In the genomic region with DNA sequence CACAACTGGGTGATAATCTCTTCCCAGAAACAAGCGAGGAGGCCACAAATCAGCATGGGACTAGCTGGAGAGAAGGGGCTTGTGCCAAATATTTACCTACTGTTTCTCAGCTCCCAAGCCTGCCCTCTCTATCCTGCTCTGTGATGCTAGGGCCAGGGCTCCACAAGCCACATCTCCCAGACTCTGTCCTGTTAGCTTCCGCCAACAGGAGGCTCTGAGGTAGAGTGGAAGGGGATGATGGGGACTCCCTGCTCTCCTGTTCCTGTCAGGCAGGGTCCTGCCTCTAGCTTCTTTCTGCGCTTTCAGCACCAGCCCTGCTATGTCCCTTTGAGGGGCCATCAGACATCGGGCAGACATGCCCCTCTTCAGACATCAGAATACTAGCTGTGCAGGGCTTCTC, we compare ENCODE assay signal across 23 cellular contexts.
"Had no signal": no experiment of that assay in that cellular context is flagged by ENCODE, and none has a peak within 500 bp of the region (broad histone marks: within the 10 kb centered on the region; RNA-seq: fewer than 3 reads in every experiment).

No MANE protein-coding gene starts in this region.

- ATAC-seq: Panc1, PC-3 had no signal

- H3K27ac Mint-ChIP-seq: IgD-negative memory B cell had no signal

- H3K9me2 ChIP-seq: SK-N-SH had no signal

- H3K4me2 ChIP-seq: SK-N-SH had no signal

- DNase-seq: KBM-7; NCI-H1092; NCI-H1105 treated with DMSO at 0.1 percent for 48 hours; NCI-H1417 treated with DMSO at 0.1 percent for 48 hours; NCI-H146; NCI-H1694 treated with DMSO at 0.1 percent for 48 hours; NCI-H1930; NCI-H2081; NCI-H2107; NCI-H2171; NCI-H226; NCI-H446; NCI-H510A; NCI-H524 treated with DMSO at 0.1 percent for 48 hours; NCI-H774; NK-92 treated with Interleukin-12 subunit alpha and Interleukin-12 subunit beta, amount 100 ng/mL, for 24 hours; PC-3; SHP77; SK-N-SH; SW 1271 had no signal

- H3K4me3 Mint-ChIP-seq: IgD-negative memory B cell had no signal

- H3K9ac ChIP-seq: SK-N-SH had no signal

- H3K27ac ChIP-seq: RWPE1 had no signal

- H3K9me3 ChIP-seq: SK-N-SH had no signal
